ENCODE assay signal across 15 cellular contexts in genomic region chr5:151225071-151225470, GRCh38. TPM values are rescaled to one million over a fixed set of nuclear protein-coding genes. Genes with fewer than 3 reads are reported as not detected.
DNase-seq lines count a peak whose midpoint lies in the region; ATAC-seq, FAIRE-seq and TF ChIP-seq lines count a peak whose summit lies in the region.
"Had no signal": no experiment of that assay in that cellular context is flagged by ENCODE, and none has a peak within 500 bp of the region (broad histone marks: within the 10 kb centered on the region; RNA-seq: fewer than 3 reads in every experiment).

No MANE protein-coding gene starts in this region.

- ATAC-seq in DND-41 (ENCODE audit: insufficient read depth, low read depth) (no peak), naive B cell (ENCODE audit: low read depth in 2 of 2) (no peak), HG03196 (IDR thresholded peaks at IDR 0.05; ENCODE audit: unreplicated experiment) (no peak)
- ATAC-seq in activated CD8-positive, alpha-beta T cell treated with anti-CD3 and anti-CD28 coated beads for 36 hours: no peak

- intact Hi-C loops in activated CD8-positive, alpha-beta T cell treated with anti-CD3 and anti-CD28 coated beads for 36 hours (cut with micrococcal nuclease): no loop called here
- intact Hi-C loops in kidney (cut with DNase I): no loop called here

- no peaks in the 10 kb centered on the region for H3K9me3 Mint-ChIP-seq in activated CD8-positive, alpha-beta T cell treated with anti-CD3 and anti-CD28 coated beads for 36 hours
- no peaks in the 10 kb centered on the region for H3K9me3 Mint-ChIP-seq in naive B cell
- H3K9me3 Mint-ChIP-seq: HFFc6 had no signal

- POLR2A ChIA-PET in activated CD8-positive, alpha-beta T cell treated with anti-CD3 and anti-CD28 coated beads for 36 hours (lab: Charles Lee): interaction anchor here (0.7 to 3.2 kb wide), 4 partner anchors 10 to 488 kb away, joined by 3 to 13 read pairs (median 4); no protein-coding TSS in a partner anchor

- H3K27me3 Mint-ChIP-seq in activated CD8-positive, alpha-beta T cell treated with anti-CD3 and anti-CD28 coated beads for 36 hours: no peaks in the 10 kb centered on the region
- H3K27me3 Mint-ChIP-seq in naive B cell: no peaks in the 10 kb centered on the region

- H3K4me3 Mint-ChIP-seq in activated CD8-positive, alpha-beta T cell treated with anti-CD3 and anti-CD28 coated beads for 36 hours: peak overlapping the region; percentile 9
- H3K4me3 Mint-ChIP-seq in naive B cell: peak overlapping the region in 7 of 8 donors; percentile 18 to 96 (median 85)

- CTCF ChIA-PET in activated CD8-positive, alpha-beta T cell treated with anti-CD3 and anti-CD28 coated beads for 36 hours (lab: Charles Lee): interaction anchor here (0.6 to 10.9 kb wide), 13 partner anchors 10 to 174 kb away, joined by 3 to 83 read pairs (median 4); partner anchors contain the start of gene GM2A

- no peak overlapping the region for H3K4me3 ChIP-seq in BLaER1
- no peak overlapping the region for H3K4me3 ChIP-seq in DND-41 (ENCODE audit: low read depth in 1 of 2, low read length in 2 of 2)
- no peak overlapping the region for H3K4me3 ChIP-seq in kidney (ENCODE audit: low read length in 2 of 2)
- H3K4me3 ChIP-seq: GM12878 had no signal

- no peaks in the 10 kb centered on the region for H3K27me3 ChIP-seq in BLaER1
- no peaks in the 10 kb centered on the region for H3K27me3 ChIP-seq in DND-41 (ENCODE audit: insufficient read depth, low read length, poor library complexity)

- H3K4me2 ChIP-seq in BLaER1 (peak overlapping the region; percentile 100), DND-41 (ENCODE audit: insufficient read depth, low read length) (no peak overlapping the region)

- H3K36me3 Mint-ChIP-seq in activated CD8-positive, alpha-beta T cell treated with anti-CD3 and anti-CD28 coated beads for 36 hours (ENCODE audit: low read depth): peaks cover 21% of the 10 kb centered on the region
- H3K36me3 Mint-ChIP-seq in naive B cell: peaks cover 7 to 16% of the 10 kb centered on the region in 2 donors

- peaks cover 42% of the 10 kb centered on the region for H3K4me1 Mint-ChIP-seq in activated CD8-positive, alpha-beta T cell treated with anti-CD3 and anti-CD28 coated beads for 36 hours (ENCODE audit: low read depth)
- peaks cover 48 to 71% (median 67%) of the 10 kb centered on the region in 3 donors for H3K4me1 Mint-ChIP-seq in naive B cell

- no peak overlapping the region for H2AFZ ChIP-seq in DND-41 (ENCODE audit: low read depth, low read length)

- DNase-seq in DND-41: no peak
- no peak for DNase-seq in activated CD8-positive, alpha-beta T cell treated with anti-CD3 and anti-CD28 coated beads for 36 hours
- no peak for DNase-seq in naive B cell
- DNase-seq in activated gamma-delta T cell (lab: John Stamatoyannopoulos, UW): no peak
- no peak for DNase-seq in inferior parietal cortex (ENCODE audit: extremely low spot score)
- DNase-seq in kidney: no peak
- DNase-seq: AML-193; central memory CD4-positive, alpha-beta T cell; glutamatergic neuron; HFFc6; NCI-H510A treated with DMSO at 0.1 percent for 48 hours had no signal

- peaks cover 22% of the 10 kb centered on the region for H4K20me1 ChIP-seq in BLaER1
- H4K20me1 ChIP-seq in DND-41 (ENCODE audit: insufficient read depth, low read length): peaks cover 64% of the 10 kb centered on the region

- H3K27ac ChIP-seq in BLaER1: no peak overlapping the region
- H3K27ac ChIP-seq in DND-41 (ENCODE audit: low read length): 0 out of 2 replicates have a peak overlapping the region, but pooled peaks have one; percentile 11
- no peak overlapping the region for H3K27ac ChIP-seq in kidney (ENCODE audit: low read depth in 2 of 2, low read length in 2 of 2)

- H3K27ac Mint-ChIP-seq in activated CD8-positive, alpha-beta T cell treated with anti-CD3 and anti-CD28 coated beads for 36 hours: peak overlapping the region; percentile 70
- peak overlapping the region; percentile 52 to 99 (median 98) for H3K27ac Mint-ChIP-seq in naive B cell
- H3K27ac Mint-ChIP-seq: HFFc6 had no signal

- peaks cover 97% of the 10 kb centered on the region for H3K79me2 ChIP-seq in DND-41 (ENCODE audit: insufficient read depth, low read length)

- H3K4me1 ChIP-seq in BLaER1 (peaks cover 62% of the 10 kb centered on the region), DND-41 (ENCODE audit: insufficient read depth, low read length) (peaks cover 35% of the 10 kb centered on the region), kidney (ENCODE audit: control insufficient read depth in 1 of 2, insufficient read depth in 1 of 2, low read depth in 1 of 2, low read length in 2 of 2) (peaks cover 0 to 5% of the 10 kb centered on the region in 2 donors)

- TF ChIP-seq CTCF in DND-41 (IDR thresholded peaks at IDR 0.05; ENCODE audit: borderline replicate concordance, extremely low read depth, low read length, poor library complexity, severe bottlenecking) (no peak), kidney (IDR thresholded peaks at IDR 0.05; ENCODE audit: borderline replicate concordance, extremely low read depth, insufficient read depth) (no peak)
- TF ChIP-seq CTCF in activated CD8-positive, alpha-beta T cell treated with anti-CD3 and anti-CD28 coated beads for 36 hours (IDR thresholded peaks at IDR 0.05): peak; percentile 18

- H3K36me3 ChIP-seq in BLaER1: no peaks in the 10 kb centered on the region; the same call in 1 of the 2 replicates
- peaks cover 86% of the 10 kb centered on the region for H3K36me3 ChIP-seq in DND-41 (ENCODE audit: insufficient read depth, low read length)
- H3K36me3 ChIP-seq in kidney (ENCODE audit: control insufficient read depth in 1 of 2, insufficient read depth in 2 of 2, low read length in 2 of 2): no peaks in the 10 kb centered on the region

- FAIRE-seq in kidney (lab: Jason Lieb, UNC): no peak
- FAIRE-seq: GM12878, islet of Langerhans had no signal

- H3K9me3 ChIP-seq in BLaER1 (no peaks in the 10 kb centered on the region), DND-41 (ENCODE audit: insufficient read depth, low read length, severe bottlenecking) (no peaks in the 10 kb centered on the region), kidney (ENCODE audit: control insufficient read depth in 1 of 2, low read length in 2 of 2) (no peaks in the 10 kb centered on the region)

- H3K9ac ChIP-seq in BLaER1 (no peak overlapping the region), DND-41 (ENCODE audit: low read depth, low read length) (no peak overlapping the region), kidney (ENCODE audit: low read length in 2 of 2) (no peak overlapping the region)

RNA-seq across cellular contexts. Expression of gene CCDC69, which starts 1.2 kb away (rescaled TPM):
- total RNA-seq in activated CD8-positive, alpha-beta T cell treated with anti-CD3 and anti-CD28 coated beads for 36 hours: 10 to 100 TPM; 33.0 to 34.5 TPM
- polyA plus RNA-seq in naive B cell (ENCODE audit: low read depth in 6 of 6): 100 to 1,000 TPM in 3 of 6 donors, 10 to 100 TPM in 3; 76.4 to 143 (median 98.1) TPM
- total RNA-seq in kidney: 22.8 TPM
- 11.1 TPM for polyA plus RNA-seq in kidney (ENCODE audit: insufficient read depth, low read depth, low replicate concordance)

RNA-seq across cellular contexts. Expression of gene GM2A, which starts 27.9 kb away (rescaled TPM):
- total RNA-seq in activated CD8-positive, alpha-beta T cell treated with anti-CD3 and anti-CD28 coated beads for 36 hours: 10 to 100 TPM; 13.3 to 13.7 TPM
- polyA plus RNA-seq in naive B cell (ENCODE audit: low read depth in 6 of 6): 10 to 100 TPM; 37.6 to 74.5 (median 53.4) TPM
- total RNA-seq in kidney: 29.8 TPM
- 13.7 TPM for polyA plus RNA-seq in kidney (ENCODE audit: insufficient read depth, low read depth, low replicate concordance)
